ENCODE assay signal across 16 cellular contexts in the genomic region with DNA sequence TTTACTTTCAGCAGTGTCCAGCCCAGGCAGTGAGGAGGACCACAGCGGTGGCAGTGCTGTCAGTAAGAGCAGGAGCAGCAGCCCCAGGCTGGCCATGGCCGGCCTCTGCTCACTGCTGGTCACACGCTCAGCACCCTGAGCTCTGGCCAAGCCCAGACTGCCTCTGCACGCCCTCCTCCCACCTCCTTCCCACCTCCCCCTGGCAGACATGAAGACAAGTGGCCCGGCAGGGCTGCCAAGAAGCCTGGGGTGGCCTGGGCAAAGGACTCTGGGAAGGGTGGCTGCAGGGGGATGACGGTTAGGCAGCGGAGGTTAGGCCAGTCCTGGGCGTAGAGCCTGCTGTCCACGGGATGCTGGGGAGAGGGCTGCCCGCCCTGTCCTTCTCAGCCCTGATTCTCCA. TPM values are rescaled to one million over a fixed set of nuclear protein-coding genes. Genes with fewer than 3 reads are reported as not detected.
DNase-seq lines count a peak whose midpoint lies in the region; ATAC-seq, FAIRE-seq and TF ChIP-seq lines count a peak whose summit lies in the region.
"Had no signal": no experiment of that assay in that cellular context is flagged by ENCODE, and none has a peak within 500 bp of the region (broad histone marks: within the 10 kb centered on the region; RNA-seq: fewer than 3 reads in every experiment).

Gene C16orf89 (minus strand): TSS at position 144 of the 400 bp plus-strand sequence. CDS start 48 bp downstream, at position 96.

- peak within 1 kb of the TSS in 1 of 2 donors; percentile 15 for H3K4me3 ChIP-seq in ascending aorta
- H3K4me3 ChIP-seq: gastrocnemius medialis, tibial artery had no signal

- H3K9me3 ChIP-seq in ascending aorta, result no peaks in the 10 kb centered on the region
- H3K9me3 ChIP-seq: gastrocnemius medialis, tibial artery had no signal

- no peaks in the 10 kb centered on the region for H3K36me3 Mint-ChIP-seq in chondrocyte (ENCODE audit: low read depth)

- no peaks in the 10 kb centered on the region for H3K36me3 ChIP-seq in ascending aorta
- H3K36me3 ChIP-seq: gastrocnemius medialis, tibial artery had no signal

- H3K27me3 Mint-ChIP-seq in chondrocyte (ENCODE audit: low read depth), result peaks cover 36% of the 10 kb centered on the region

- DNase-seq in G401 (ENCODE audit: low spot score) (peak; percentile 70), chondrocyte (ENCODE audit: low spot score) (peak; percentile 87), left colon (peak in 1 of 2 donors; percentile 26), posterior vena cava (ENCODE audit: low spot score) (peak; percentile 83), urothelium cell line (ENCODE audit: low spot score) (no peak), NCI-H2227 treated with DMSO at 0.1 percent for 48 hours (lab: John Stamatoyannopoulos, UW) (no peak), ascending aorta (ENCODE audit: low spot score in 2 of 2) (no peak), T-helper 2 cell (no peak)
- DNase-seq: gastrocnemius medialis, KBM-7, NCI-H1436, NCI-H82, occipital lobe, SHP77 treated with DMSO at 0.1 percent for 48 hours, tibial artery had no signal

- ATAC-seq in left colon, result peak; percentile 12
- ATAC-seq: gastrocnemius medialis had no signal

- H3K4me3 Mint-ChIP-seq in chondrocyte (ENCODE audit: unreplicated experiment), result no peak within 1 kb of the TSS
- H3K4me3 Mint-ChIP-seq: activated T-helper 1 cell treated with anti-CD3 and anti-CD28 coated beads, Interleukin-12 subunit alpha, Interleukin-12 subunit beta, Interleukin-2, Interleukin-4 antibody, amounts not matched to agents 30 ng/mL and 10 ng/mL and 1 ng/mL, durations not matched to agents 14 hours and 24 hours and 36 hours had no signal

- TF ChIP-seq CTCF in chondrocyte (IDR thresholded peaks at IDR 0.05), result no peak
- TF ChIP-seq CTCF in ascending aorta (IDR thresholded peaks at IDR 0.05), result no peak

- no peak for FAIRE-seq in urothelium cell line (lab: Jason Lieb, UNC)

- H3K9me3 Mint-ChIP-seq in chondrocyte (ENCODE audit: low read depth), result no peaks in the 10 kb centered on the region
- H3K9me3 Mint-ChIP-seq: activated T-helper 1 cell treated with anti-CD3 and anti-CD28 coated beads, Interleukin-12 subunit alpha, Interleukin-12 subunit beta, Interleukin-2, Interleukin-4 antibody, amounts not matched to agents 30 ng/mL and 10 ng/mL and 1 ng/mL, durations not matched to agents 14 hours and 24 hours and 36 hours had no signal

- H3K4me1 ChIP-seq in ascending aorta, result peaks cover 0 to 2% of the 10 kb centered on the region in 2 donors
- H3K4me1 ChIP-seq: gastrocnemius medialis, tibial artery had no signal

- intact Hi-C loops in left colon (cut with DNase I, micrococcal nuclease), result no loop called here
- intact Hi-C loops in posterior vena cava (cut with DNase I), result loop anchor here in 1 of 2 donors (5.0 kb wide), 1 partner anchor 89 kb away; no protein-coding TSS in a partner anchor
- intact Hi-C loops in ascending aorta (cut with DNase I), result no loop called here

- H3K27ac ChIP-seq in ascending aorta, result peak within 1 kb of the TSS in 1 of 2 donors; percentile 34
- H3K27ac ChIP-seq: gastrocnemius medialis, tibial artery had no signal

- no peak within 1 kb of the TSS for H3K27ac Mint-ChIP-seq in chondrocyte (ENCODE audit: unreplicated experiment)
- H3K27ac Mint-ChIP-seq: activated T-helper 1 cell treated with anti-CD3 and anti-CD28 coated beads, Interleukin-12 subunit alpha, Interleukin-12 subunit beta, Interleukin-2, Interleukin-4 antibody, amounts not matched to agents 30 ng/mL and 10 ng/mL and 1 ng/mL, durations not matched to agents 14 hours and 24 hours and 36 hours had no signal

- no peaks in the 10 kb centered on the region for H3K27me3 ChIP-seq in ascending aorta
- H3K27me3 ChIP-seq: gastrocnemius medialis had no signal

- H3K4me1 Mint-ChIP-seq in chondrocyte (ENCODE audit: low read depth), result no peaks in the 10 kb centered on the region

- in situ Hi-C loops in G401 (cut with HindIII; ENCODE audit: low sequenced_read_pairs), result no loop called here

RNA-seq across cellular contexts. Expression of gene C16orf89, which starts in this region (rescaled TPM):
- total RNA-seq in G401 (2014; rRNA removed; shearing (Covaris generic)), result not detected in 2 replicates
- total RNA-seq in chondrocyte (not detected in 3 replicates), left colon (1 to 10 TPM; 2.1 to 5.0 TPM), posterior vena cava (10 to 100 TPM; 32.3 to 54.2 TPM), ascending aorta (4.6 TPM)
- total RNA-seq: activated T-helper 1 cell treated with anti-CD3 and anti-CD28 coated beads, Interleukin-12 subunit alpha, Interleukin-12 subunit beta, Interleukin-2, Interleukin-4 antibody, amounts not matched to agents 30 ng/mL and 10 ng/mL and 1 ng/mL, durations not matched to agents 14 hours and 24 hours and 36 hours; gastrocnemius medialis had no signal

Comparison
In these comparisons a context has a peak if more than half of its experiments do, and no peak if none do; other contexts are left out.
1. Peak in DNase-seq in G401; RNA of the gene not detected or under 1 TPM.
2. Peak in DNase-seq in chondrocyte; RNA of the gene not detected or under 1 TPM.